Comparison of ENCODE assay signal across 19 cellular contexts in the genomic region with DNA sequence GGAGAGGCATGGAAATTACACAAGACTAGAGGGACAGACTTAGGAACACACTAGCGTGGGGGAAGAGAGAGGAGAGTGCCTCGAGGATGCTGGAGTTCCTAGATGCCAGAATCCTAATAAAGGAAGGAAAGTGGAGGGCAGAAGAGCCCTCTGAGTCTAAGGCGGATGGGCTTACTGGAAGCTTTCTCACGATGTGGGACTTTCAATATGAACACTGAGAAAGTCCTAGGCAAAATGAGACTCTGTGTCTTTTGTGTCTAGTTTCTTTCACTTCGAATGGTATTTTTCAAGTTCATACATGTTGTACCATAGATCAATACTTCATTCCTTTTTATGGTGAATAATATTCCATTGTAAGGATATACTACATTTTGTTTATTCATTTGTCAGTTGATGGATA.
"Had no signal": no experiment of that assay in that cellular context is flagged by ENCODE, and none has a peak within 500 bp of the region (broad histone marks: within the 10 kb centered on the region; RNA-seq: fewer than 3 reads in every experiment).

No MANE protein-coding gene starts in this region.

- H3K27me3 Mint-ChIP-seq: activated CD4-positive, alpha-beta T cell treated with anti-CD3 and anti-CD28 coated beads, Interleukin-2, amount 10 ng/mL, durations not matched to agents 24 days and 14 days had no signal

- H3K27ac Mint-ChIP-seq: activated CD4-positive, alpha-beta T cell treated with anti-CD3 and anti-CD28 coated beads, Interleukin-2, amount 10 ng/mL, durations not matched to agents 24 days and 14 days; activated naive CD4-positive, alpha-beta T cell treated with anti-CD3 and anti-CD28 coated beads, Interleukin-2, amount 50 U/mL, for 24 hours; activated T-cell treated with anti-CD3 and anti-CD28 coated beads, Interleukin-2, amount 50 U/mL, for 72 hours; mesothelial cell of epicardium; natural killer cell treated with Interleukin-12 subunit alpha and Interleukin-12 subunit beta and Interleukin-15 and Interleukin-18, amount 100 ng/mL, for 72 hours; stimulated activated effector memory CD8-positive, alpha-beta T cell treated with anti-CD3 and anti-CD28 coated beads, Interleukin-12 subunit alpha, Interleukin-12 subunit beta, amount 100 ng/mL, for 72 hours had no signal

- H3K9me3 Mint-ChIP-seq: activated CD4-positive, alpha-beta T cell treated with anti-CD3 and anti-CD28 coated beads, Interleukin-2, amount 10 ng/mL, durations not matched to agents 24 days and 14 days; activated naive CD4-positive, alpha-beta T cell treated with anti-CD3 and anti-CD28 coated beads, Interleukin-2, amount 50 U/mL, for 24 hours had no signal

- DNase-seq: activated CD4-positive, alpha-beta T cell treated with anti-CD3 and anti-CD28 coated beads, Interleukin-2, amount 10 ng/mL, durations not matched to agents 24 days and 14 days; activated CD4-positive, CD25-positive, alpha-beta regulatory T cell; activated gamma-delta T cell; activated T-cell treated with anti-CD3 and anti-CD28 coated beads, Interleukin-2, amount 50 U/mL, for 72 hours; effector CD4-positive, alpha-beta T cell; heart left ventricle; kidney; left lung; nucleus accumbens; stimulated activated CD4-positive, alpha-beta T cell treated with anti-CD3 and anti-CD28 coated beads, Interleukin-4, amount 100 ng/mL, for 24 hours; stomach; trophoblast cell had no signal

- H3K36me3 Mint-ChIP-seq: activated naive CD4-positive, alpha-beta T cell treated with anti-CD3 and anti-CD28 coated beads, Interleukin-2, amount 50 U/mL, for 24 hours; mesothelial cell of epicardium; natural killer cell treated with Interleukin-12 subunit alpha and Interleukin-12 subunit beta and Interleukin-15 and Interleukin-18, amount 100 ng/mL, for 72 hours; stimulated activated effector memory CD8-positive, alpha-beta T cell treated with anti-CD3 and anti-CD28 coated beads, Interleukin-12 subunit alpha, Interleukin-12 subunit beta, amount 100 ng/mL, for 72 hours had no signal

- H3K4me3 Mint-ChIP-seq: activated CD4-positive, alpha-beta T cell treated with anti-CD3 and anti-CD28 coated beads, Interleukin-2, amount 10 ng/mL, durations not matched to agents 24 days and 14 days; activated naive CD4-positive, alpha-beta T cell treated with anti-CD3 and anti-CD28 coated beads, Interleukin-2, amount 50 U/mL, for 24 hours; activated T-cell treated with anti-CD3 and anti-CD28 coated beads, Interleukin-2, amount 50 U/mL, for 72 hours; mesothelial cell of epicardium; natural killer cell treated with Interleukin-12 subunit alpha and Interleukin-12 subunit beta and Interleukin-15 and Interleukin-18, amount 100 ng/mL, for 72 hours; stimulated activated effector memory CD8-positive, alpha-beta T cell treated with anti-CD3 and anti-CD28 coated beads, Interleukin-12 subunit alpha, Interleukin-12 subunit beta, amount 100 ng/mL, for 72 hours had no signal

- ATAC-seq: activated T-cell treated with anti-CD3 and anti-CD28 coated beads, Interleukin-2, amount 50 U/mL, for 72 hours; esophagus mucosa; gastroesophageal sphincter; heart left ventricle; left lung; natural killer cell treated with Interleukin-12 subunit alpha and Interleukin-12 subunit beta and Interleukin-15 and Interleukin-18, amount 100 ng/mL, for 72 hours; sciatic nerve; stimulated activated effector memory CD8-positive, alpha-beta T cell treated with anti-CD3 and anti-CD28 coated beads, Interleukin-12 subunit alpha, Interleukin-12 subunit beta, amount 100 ng/mL, for 72 hours had no signal

- H3K4me1 Mint-ChIP-seq: activated CD4-positive, alpha-beta T cell treated with anti-CD3 and anti-CD28 coated beads, Interleukin-2, amount 10 ng/mL, durations not matched to agents 24 days and 14 days; activated naive CD4-positive, alpha-beta T cell treated with anti-CD3 and anti-CD28 coated beads, Interleukin-2, amount 50 U/mL, for 24 hours; mesothelial cell of epicardium; stimulated activated effector memory CD8-positive, alpha-beta T cell treated with anti-CD3 and anti-CD28 coated beads, Interleukin-12 subunit alpha, Interleukin-12 subunit beta, amount 100 ng/mL, for 72 hours had no signal
